Comparison of ENCODE assay signal across 6 cellular contexts in genomic region chr1:36511220-36511619, GRCh38. TPM values are rescaled to one million over a fixed set of nuclear protein-coding genes. Genes with fewer than 3 reads are reported as not detected.
"Had no signal": no experiment of that assay in that cellular context is flagged by ENCODE, and none has a peak within 500 bp of the region (broad histone marks: within the 10 kb centered on the region; RNA-seq: fewer than 3 reads in every experiment).

No MANE protein-coding gene starts in this region.

RNA-seq across cellular contexts. Expression of gene CSF3R, which starts 28.5 kb away (rescaled TPM):
- total RNA-seq: activated B cell treated with CpG ODN at 0.5 μM for 24 hours; activated CD8-positive, alpha-beta T cell treated with anti-CD3 and anti-CD28 coated beads for 36 hours; activated T-cell treated with anti-CD3 and anti-CD28 coated beads, Interleukin-2, amount 50 U/mL, for 4 hours; dermis blood vessel endothelial cell; fibroblast of villous mesenchyme had no signal
- polyA plus RNA-seq: fibroblast of lung had no signal
